Comparison of ENCODE assay signal across 8 cellular contexts in the genomic region with DNA sequence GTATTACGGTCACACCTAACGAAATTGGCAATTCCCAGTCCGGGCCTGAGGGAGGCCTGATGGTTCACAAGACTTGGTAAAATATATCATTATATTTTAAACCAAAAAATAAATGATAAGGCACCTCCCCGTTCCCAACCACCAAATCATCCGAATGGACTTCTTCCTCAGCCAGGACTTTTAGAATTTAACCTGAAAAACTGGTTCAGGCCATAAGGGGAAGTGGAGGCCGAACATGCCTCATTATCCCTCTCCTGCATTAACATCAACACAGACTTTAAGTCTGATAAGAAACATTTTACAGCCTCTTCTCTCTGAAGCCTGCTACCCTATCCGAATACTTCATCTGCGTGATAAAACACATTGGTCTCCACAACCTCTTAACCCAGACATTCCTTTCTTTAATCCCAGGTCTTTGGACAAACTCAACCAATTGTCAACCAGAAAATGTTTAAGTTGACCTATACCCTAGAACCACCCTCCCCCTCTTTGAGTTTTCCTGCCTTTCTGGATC. TPM values are rescaled to one million over a fixed set of nuclear protein-coding genes. Genes with fewer than 3 reads are reported as not detected.
DNase-seq lines count a peak whose midpoint lies in the region; ATAC-seq, FAIRE-seq and TF ChIP-seq lines count a peak whose summit lies in the region.

No MANE protein-coding gene starts in this region.

- H4K20me1 ChIP-seq in K562 (replicated peaks; ENCODE audit: control insufficient read depth, insufficient read depth, low read length) = no peaks in the 10 kb centered on the region

- H3K4me3 ChIP-seq in heart left ventricle = peak overlapping the region in 11 of 12 donors; percentile 62 to 97 (median 84)
- H3K4me3 ChIP-seq in K562 = peak overlapping the region; percentile 62
- H3K4me3 ChIP-seq in lung = peak overlapping the region; percentile 77
- peak overlapping the region; percentile 68 for H3K4me3 ChIP-seq in upper lobe of right lung

- H3K27ac ChIP-seq in heart left ventricle = peak overlapping the region; percentile 45 to 97 (median 89)
- H3K27ac ChIP-seq in K562 (ENCODE audit: extremely low read depth, low read depth, low read length) = peak overlapping the region; percentile 77
- H3K27ac ChIP-seq in lung (ENCODE audit: low read depth in 1 of 2, low read length in 1 of 2) = peak overlapping the region in 1 of 2 donors; percentile 97
- peak overlapping the region; percentile 86 for H3K27ac ChIP-seq in upper lobe of right lung

- intact Hi-C loops in heart left ventricle (cut with DNase I) = loop anchor here in 6 of 10 donors (5.0 to 10.0 kb wide), 5 partner anchors 92 to 273 kb away; partner anchors contain the start of gene KLF15 (in 1 of the 6)
- intact Hi-C loops in left cardiac atrium (cut with DNase I) = loop anchor here in 1 of 2 donors (10.0 kb wide), 1 partner anchor 110 kb away; no protein-coding TSS in a partner anchor
- intact Hi-C loops in K562 (cut with micrococcal nuclease) = no loop called here
- intact Hi-C loops in upper lobe of right lung (cut with DNase I) = no loop called here

- H3K9me1 ChIP-seq in K562 (ENCODE audit: control insufficient read depth, insufficient read depth, low read length) = no peaks in the 10 kb centered on the region

- TF ChIP-seq POLR2A in heart left ventricle (IDR thresholded peaks at IDR 0.05) (no peak), K562 (conservative IDR thresholded peaks at IDR 0.05) (no peak)

- ATAC-seq in heart left ventricle = no peak
- no peak for ATAC-seq in left cardiac atrium
- ATAC-seq in K562 = no peak
- no peak for ATAC-seq in lung (ENCODE audit: insufficient read depth, low FRiP score)
- ATAC-seq in upper lobe of right lung = no peak

- H3K9me3 ChIP-seq in heart left ventricle = peaks cover 0 to 2% (median 0%) of the 10 kb centered on the region in 12 donors
- H3K9me3 ChIP-seq in K562 (replicated peaks; ENCODE audit: control insufficient read depth, insufficient read depth, low read depth, low read length) = no peaks in the 10 kb centered on the region
- H3K9me3 ChIP-seq in lung (ENCODE audit: control insufficient read depth in 2 of 2, insufficient read depth in 1 of 2, low read length in 1 of 2) = no peaks in the 10 kb centered on the region
- no peaks in the 10 kb centered on the region for H3K9me3 ChIP-seq in upper lobe of right lung

- peak; percentile 35 for FAIRE-seq in K562 (lab: Jason Lieb, UNC)

- H3K4me2 ChIP-seq in K562 (ENCODE audit: insufficient read depth, low read length) = peak overlapping the region; percentile 77

- peak overlapping the region; percentile 59 for H2AFZ ChIP-seq in K562 (ENCODE audit: low read depth, low read length)

- TF ChIP-seq CTCF in heart left ventricle (IDR thresholded peaks at IDR 0.05) = no peak
- no peak for TF ChIP-seq CTCF in K562 (IDR thresholded peaks at IDR 0.05 in 2 of 3, conservative IDR thresholded peaks at IDR 0.05 in 1 of 3; ENCODE audit: insufficient read depth in 2 of 3, low read depth in 1 of 3, low read length in 3 of 3)
- TF ChIP-seq CTCF in lung (IDR thresholded peaks at IDR 0.05; ENCODE audit: control extremely low read depth, extremely low read depth) = no peak
- TF ChIP-seq CTCF in upper lobe of right lung (IDR thresholded peaks at IDR 0.05) = no peak

- no peak for DNase-seq in heart left ventricle
- DNase-seq in left cardiac atrium = no peak
- DNase-seq in K562 (ENCODE audit: extremely low read depth in 1 of 4, low spot score in 3 of 4) = peak in 2 of 4 experiments; percentile 2 to 44
- DNase-seq in lung (ENCODE audit: low spot score) = no peak
- DNase-seq in upper lobe of right lung = no peak
- DNase-seq in NOMO-1 treated with DMSO at 0.1 percent for 48 hours (lab: John Stamatoyannopoulos, UW; ENCODE audit: unreplicated experiment) = no peak
- no peak for DNase-seq in NCI-H526 treated with DMSO at 0.1 percent for 48 hours (lab: John Stamatoyannopoulos, UW)
- no peak for DNase-seq in stimulated activated CD4-positive, alpha-beta T cell treated with anti-CD3 and anti-CD28 coated beads, Interleukin-4, amount 100 ng/mL, for 1 hour

- BruUV-seq in K562 (replicated peaks; lab: Mats Ljungman, UMichigan) = no TSS peak

- WGBS in heart left ventricle, 4 donors = 46 to 50% (median 47%) methylated on average over 8 of the region's 8 CpGs
- WGBS in K562 (ENCODE audit: insufficient coverage, low coverage, missing lambda C conversion rate) = 0% methylated on average over 8 of the region's 8 CpGs
- whole genome bisulfite sequencing in lung, 2 donors = 40 to 50% methylated on average over 8 of the region's 8 CpGs

- H3K36me3 ChIP-seq in heart left ventricle (no peaks in the 10 kb centered on the region), K562 (ENCODE audit: control insufficient read depth, insufficient read depth, low read length) (no peaks in the 10 kb centered on the region), lung (ENCODE audit: control insufficient read depth in 2 of 2, insufficient read depth in 2 of 2, low read length in 2 of 2) (no peaks in the 10 kb centered on the region), upper lobe of right lung (no peaks in the 10 kb centered on the region)

- H3K4me1 ChIP-seq in heart left ventricle (peaks cover 0 to 25% (median 11%) of the 10 kb centered on the region in 12 donors), K562 (replicated peaks in 1 of 2; ENCODE audit: control insufficient read depth in 2 of 2, insufficient read depth in 2 of 2, low read length in 2 of 2) (peaks cover 10 to 17% of the 10 kb centered on the region in 2 experiments; a peak in 4 of 5 replicates), lung (ENCODE audit: control insufficient read depth in 2 of 2, insufficient read depth in 2 of 2, low read length in 2 of 2) (no peaks in the 10 kb centered on the region), upper lobe of right lung (peaks cover 6% of the 10 kb centered on the region)

- TF ChIP-seq RAD21 in K562 (CRISPR knock-in tag; conservative IDR thresholded peaks at IDR 0.05 in 1 of 2, IDR thresholded peaks at IDR 0.05 in 1 of 2) = no peak

- peaks cover 7% of the 10 kb centered on the region; the same call in 2 of the 3 replicates for H3K79me2 ChIP-seq in K562 (ENCODE audit: control insufficient read depth, insufficient read depth, low read length)

- H3K27me3 ChIP-seq in heart left ventricle (no peaks in the 10 kb centered on the region), K562 (ENCODE audit: control insufficient read depth in 2 of 2, insufficient read depth in 2 of 2, low read length in 2 of 2) (no peaks in the 10 kb centered on the region), lung (ENCODE audit: control insufficient read depth, insufficient read depth) (no peaks in the 10 kb centered on the region), upper lobe of right lung (no peaks in the 10 kb centered on the region)

- POLR2A ChIA-PET in K562 (lab: Yijun Ruan, JAX) = interaction anchor here (1.0 kb wide), 1 partner anchor 94 kb away, joined by 3 read pairs; no protein-coding TSS in a partner anchor

- in situ Hi-C loops in K562 (cut with MboI) = no loop called here

- peak overlapping the region in 1 of 2 experiments; percentile 74; a peak in 2 of 4 replicates for H3K9ac ChIP-seq in K562 (ENCODE audit: insufficient read depth in 1 of 2, low read depth in 2 of 2, low read length in 2 of 2)

- TF ChIP-seq EP300 in K562 (IDR thresholded peaks at IDR 0.05; ENCODE audit: low read length) = no peak

- CTCF ChIA-PET in K562 (lab: Yijun Ruan, JAX; ENCODE audit: low intra/inter-chr PET ratio) = interaction anchor here (0.9 kb wide), 1 partner anchor 127 kb away, joined by 3 read pairs; no protein-coding TSS in a partner anchor

TF ChIP-seq in K562, 482 proteins besides CTCF, POLR2A, EP300 and RAD21 (continues in another document):
- TF ChIP-seq CSDE1 (IDR thresholded peaks at IDR 0.05) (no peak), CBFA2T2 (conservative IDR thresholded peaks at IDR 0.05) (0 out of 2 replicates have a peak, but pooled peaks have one; percentile 16), NUFIP1 (IDR thresholded peaks at IDR 0.05; ENCODE audit: partially characterized antibody) (no peak), ARID1B (IDR thresholded peaks at IDR 0.05) (peak; percentile 55), ZNF197 (CRISPR knock-in tag; IDR thresholded peaks at IDR 0.05; ENCODE audit: low read depth) (no peak), TCF3 (CRISPR knock-in tag; IDR thresholded peaks at IDR 0.05) (peak; percentile 28; the same call in 1 of the 2 replicates), LARP7 (IDR thresholded peaks at IDR 0.05) (no peak), ZKSCAN1 (IDR thresholded peaks at IDR 0.05; ENCODE audit: low read depth, low read length) (no peak), ZSCAN29 (IDR thresholded peaks at IDR 0.05) (0 out of 2 replicates have a peak, but pooled peaks have one; percentile 49)

RNA-seq across cellular contexts. Expression of gene SLC41A3, which starts 0.8 kb away (rescaled TPM):
- 10 to 100 TPM; 33.3 to 57.6 (median 46.4) TPM for total RNA-seq in heart left ventricle
- 10 to 100 TPM; 20.9 to 60.1 TPM for polyA plus RNA-seq in heart left ventricle
- total RNA-seq in left cardiac atrium = 10 to 100 TPM; 31.1 to 34.0 TPM
- 17.4 and 40.3 TPM in 2 replicates for total RNA-seq in K562 (2011; cell fraction: chromatin; rRNA removed; ENCODE audit: low replicate concordance)
- total RNA-seq in K562 (2011; cell fraction: nucleolus; rRNA removed) = 46.7 and 46.8 TPM in 2 replicates
- total RNA-seq in K562 (2011; cell fraction: nucleoplasm; rRNA removed) = 33.0 and 34.9 TPM in 2 replicates
- 11.2 and 22.0 TPM in 2 replicates for total RNA-seq in K562 (2014; rRNA removed)
- 7.1 and 7.7 TPM in 2 replicates for total RNA-seq in K562 (2014; rRNA removed; fragmentation: Illumina TruSeq; extraction: Trizol)
- 9.4 and 9.6 TPM in 2 replicates for total RNA-seq in K562 (2015; rRNA removed; fragmentation: Illumina TruSeq; extraction: Trizol)
- 18.1 and 18.9 TPM in 2 replicates for total RNA-seq in K562 (2021)
- polyA plus RNA-seq in K562 (2011; rRNA removed) = 20.7 and 22.3 TPM in 2 replicates
- polyA plus RNA-seq in K562 (2011; cell fraction: cytosol; rRNA removed) = 27.1 and 37.6 TPM in 2 replicates
- 43.8 and 91.5 TPM in 2 replicates for polyA plus RNA-seq in K562 (2011; cell fraction: nucleus; rRNA removed)
- 15.2 and 43.6 TPM in 2 replicates for polyA plus RNA-seq in K562 (2012)
- 15.4 and 19.1 TPM in 2 replicates for polyA plus RNA-seq in K562 (2014; fragmentation: Illumina TruSeq; extraction: Trizol)
- polyA plus RNA-seq in K562 (2014; fragmentation: Nextera tagmentation; extraction: Ambion mirVana) = 1 to 10 TPM; 4.1 to 4.2 TPM
- 17.2 and 24.6 TPM in 2 replicates for polyA plus RNA-seq in K562 (2014; rRNA removed)
- polyA minus RNA-seq in K562 (2011; rRNA and poly(A)+ RNA removed) = 11.5 and 14.0 TPM in 2 replicates
- 13.6 and 16.8 TPM in 2 replicates for polyA minus RNA-seq in K562 (2011; cell fraction: cytosol; rRNA and poly(A)+ RNA removed)
- polyA minus RNA-seq in K562 (2011; cell fraction: nucleus; rRNA and poly(A)+ RNA removed) = 9.8 and 14.7 TPM in 2 replicates
- total RNA-seq in lung = 10 to 100 TPM; 37.8 to 50.2 TPM
- 10 to 100 TPM; 16.9 to 31.9 TPM for polyA plus RNA-seq in lung
- 30.8 TPM for total RNA-seq in upper lobe of right lung

Comparison
In these comparisons a context has a peak if more than half of its experiments do, and no peak if none do; other contexts are left out.
1. intact Hi-C loops: an anchor here in heart left ventricle (5.0 to 10.0 kb wide); none called in K562 and upper lobe of right lung.